In genomic region chrX:15292861-15293260, GRCh38 we compare ENCODE assay signal across 25 cellular contexts. TPM values are rescaled to one million over a fixed set of nuclear protein-coding genes. Genes with fewer than 3 reads are reported as not detected.
DNase-seq lines count a peak whose midpoint lies in the region; ATAC-seq, FAIRE-seq and TF ChIP-seq lines count a peak whose summit lies in the region.
"Had no signal": no experiment of that assay in that cellular context is flagged by ENCODE, and none has a peak within 500 bp of the region (broad histone marks: within the 10 kb centered on the region; RNA-seq: fewer than 3 reads in every experiment).

No MANE protein-coding gene starts in this region.

- H3K4ac ChIP-seq in H9 (ENCODE audit: low read depth, low read length) = no peak overlapping the region

- no peak overlapping the region for H3K14ac ChIP-seq in H9 (ENCODE audit: insufficient read depth, low read length)

- H2BK15ac ChIP-seq in H9 (ENCODE audit: low read depth, low read length) = no peak overlapping the region

- no peaks in the 10 kb centered on the region for H3K27me3 ChIP-seq in MG63
- no peaks in the 10 kb centered on the region for H3K27me3 ChIP-seq in bronchial epithelial cell (ENCODE audit: control insufficient read depth, insufficient read depth, low read length)
- H3K27me3 ChIP-seq in H9 (ENCODE audit: insufficient read depth, low read length) = no peaks in the 10 kb centered on the region
- H3K27me3 ChIP-seq: BE2C had no signal

- H3K27me3 Mint-ChIP-seq in H9 (ENCODE audit: low read depth) = no peaks in the 10 kb centered on the region
- H3K27me3 Mint-ChIP-seq: CD4-positive, CD25-positive, alpha-beta regulatory T cell had no signal

- H3K4me3 ChIP-seq in MG63 (no peak overlapping the region), bronchial epithelial cell (ENCODE audit: low read depth, low read length) (no peak overlapping the region)

- no peak overlapping the region for H4K8ac ChIP-seq in H9 (replicated peaks; ENCODE audit: insufficient read length, low read depth, low read length)

- no peak for ATAC-seq in GM18873 (IDR thresholded peaks at IDR 0.05; ENCODE audit: low FRiP score, unreplicated experiment)

- peak overlapping the region; percentile 85 for H3K27ac ChIP-seq in 22Rv1
- no peak overlapping the region for H3K27ac ChIP-seq in H9 (ENCODE audit: insufficient read length, low read depth, low read length)

- no peak overlapping the region for H3K27ac Mint-ChIP-seq in H9
- H3K27ac Mint-ChIP-seq: CD4-positive, CD25-positive, alpha-beta regulatory T cell had no signal

- no peak for TF ChIP-seq CTCF in 22Rv1 (IDR thresholded peaks at IDR 0.05)
- no peak for TF ChIP-seq CTCF in bronchial epithelial cell (IDR thresholded peaks at IDR 0.05; ENCODE audit: insufficient read depth, low read length, severe bottlenecking)
- TF ChIP-seq CTCF in H9 (conservative IDR thresholded peaks at IDR 0.05) = no peak

- H2BK5ac ChIP-seq in H9 (ENCODE audit: insufficient read length, low read length) = no peak overlapping the region

- H4K91ac ChIP-seq in H9 (ENCODE audit: insufficient read length, low read depth, low read length) = no peak overlapping the region

- H3T11ph ChIP-seq in H9 (ENCODE audit: low read length) = no peak overlapping the region

- H2AK5ac ChIP-seq in H9 (ENCODE audit: insufficient read length, low read length) = no peak overlapping the region

- no peaks in the 10 kb centered on the region for H3K36me3 Mint-ChIP-seq in H9 (ENCODE audit: insufficient read depth in 1 of 3, low read depth in 3 of 3)
- H3K36me3 Mint-ChIP-seq: CD4-positive, CD25-positive, alpha-beta regulatory T cell had no signal

- no peak overlapping the region for H3K4me3 Mint-ChIP-seq in H9
- H3K4me3 Mint-ChIP-seq: CD4-positive, CD25-positive, alpha-beta regulatory T cell had no signal

- H3K4me1 Mint-ChIP-seq in H9 = no peaks in the 10 kb centered on the region
- H3K4me1 Mint-ChIP-seq: CD4-positive, CD25-positive, alpha-beta regulatory T cell had no signal

- no peak overlapping the region for H3K56ac ChIP-seq in H9 (ENCODE audit: insufficient read length, low read depth, low read length)

- no peak overlapping the region for H4K5ac ChIP-seq in H9 (ENCODE audit: insufficient read length, low read depth, low read length)

- H3K4me2 ChIP-seq in H9 (ENCODE audit: insufficient read depth, insufficient read length, low read length) = no peak overlapping the region

- peaks cover 18 to 33% of the 10 kb centered on the region in 2 experiments for H3K9me3 Mint-ChIP-seq in H9

- no peak overlapping the region for H2BK120ac ChIP-seq in H9 (ENCODE audit: low read depth, low read length, poor library complexity, severe bottlenecking)

- H3K79me2 ChIP-seq in H9 (ENCODE audit: insufficient read depth, low read length) = no peaks in the 10 kb centered on the region

- H4K20me1 ChIP-seq in H9 (ENCODE audit: control insufficient read depth, insufficient read depth, insufficient read length) = no peaks in the 10 kb centered on the region

- DNase-seq in ELR (ENCODE audit: low read depth) = peak; percentile 15
- DNase-seq in MG63 = peak; percentile 49
- peak; percentile 8 for DNase-seq in bronchial epithelial cell (ENCODE audit: low read depth)
- DNase-seq in H9 = no peak
- no peak for DNase-seq in activated CD4-positive, alpha-beta T cell treated with anti-CD3 and anti-CD28 coated beads for 1 hour
- no peak for DNase-seq in NCI-H1694 treated with DMSO at 0.1 percent for 48 hours (lab: John Stamatoyannopoulos, UW)
- DNase-seq: BE2C; CD4-positive, CD25-positive, alpha-beta regulatory T cell; DMS79; GOT3; Karpas-422; MM.1S; NCI-H1048; NCI-H1417 treated with DMSO at 0.1 percent for 48 hours; NCI-H1930; NCI-H226; NCI-H524 treated with DMSO at 0.1 percent for 48 hours; NCI-H82; Right ventricle myocardium superior had no signal

- no peaks in the 10 kb centered on the region for H3K79me1 ChIP-seq in H9 (ENCODE audit: insufficient read depth, low read depth, low read length, poor library complexity, severe bottlenecking)

- H2AFZ ChIP-seq in H9 (ENCODE audit: low read length) = no peak overlapping the region

- H3K36me3 ChIP-seq in MG63 (no peaks in the 10 kb centered on the region), bronchial epithelial cell (ENCODE audit: control insufficient read depth, insufficient read depth, low read length) (no peaks in the 10 kb centered on the region)
- H3K36me3 ChIP-seq: BE2C had no signal

- no peak overlapping the region for H2BK20ac ChIP-seq in H9 (ENCODE audit: low read depth, low read length, poor library complexity, severe bottlenecking)

- no CpG with 5 or more reads among the region's 3 CpGs for WGBS in H9 (ENCODE audit: extremely low coverage, insufficient read length, low lambda C conversion rate)

- no peak overlapping the region for H3K9ac ChIP-seq in H9 (ENCODE audit: extremely low read depth, insufficient read length, low read length)

- no peak overlapping the region for H3K23ac ChIP-seq in H9 (ENCODE audit: insufficient read length, low read depth, low read length)

- no peaks in the 10 kb centered on the region for H3K23me2 ChIP-seq in H9 (ENCODE audit: insufficient read length, low read depth, low read length, poor library complexity, severe bottlenecking)

- no peak for FAIRE-seq in bronchial epithelial cell (lab: Jason Lieb, UNC)
- FAIRE-seq: GM12891 had no signal

- H3K4me1 ChIP-seq in H9 (ENCODE audit: insufficient read depth, low read length) = no peaks in the 10 kb centered on the region
- H3K4me1 ChIP-seq: BE2C had no signal

- no peak overlapping the region for H2BK12ac ChIP-seq in H9 (ENCODE audit: insufficient read length, low read depth, low read length)

- no peak overlapping the region for H3K18ac ChIP-seq in H9 (ENCODE audit: insufficient read length, low read depth, low read length)

- H3K9me3 ChIP-seq in MG63 (no peaks in the 10 kb centered on the region), H9 (ENCODE audit: control insufficient read depth, low read depth, low read length) (no peaks in the 10 kb centered on the region)
- H3K9me3 ChIP-seq: BE2C had no signal

RNA-seq across cellular contexts. Expression of gene ASB11, which starts 22.6 kb away (rescaled TPM):
- not detected in 2 replicates for total RNA-seq in MG63 (2014; rRNA removed; shearing (Covaris generic); ENCODE audit: low replicate concordance)
- total RNA-seq in bronchial epithelial cell (not detected in 2 replicates), H9 (2021) (not detected in 2 replicates)
- total RNA-seq: A172, G401, OCI-LY7 had no signal

RNA-seq across cellular contexts. Expression of gene ASB9, which starts 23.0 kb away (rescaled TPM):
- total RNA-seq in MG63 (2014; rRNA removed; shearing (Covaris generic); ENCODE audit: low replicate concordance) = not detected in 2 replicates
- total RNA-seq in bronchial epithelial cell (not detected in 2 replicates), H9 (2021) (0.15 TPM in 1 of 2 replicates, not detected in the other)
- total RNA-seq: CD4-positive, CD25-positive, alpha-beta regulatory T cell; G401; OCI-LY7 had no signal

RNA-seq across cellular contexts. Expression of gene PIGA, which starts 42.5 kb away (rescaled TPM):
- total RNA-seq in MG63 (2014; rRNA removed; shearing (Covaris generic); ENCODE audit: low replicate concordance) = 3.9 and 6.9 TPM in 2 replicates
- total RNA-seq in bronchial epithelial cell (45.0 and 67.0 TPM in 2 replicates), H9 (2021) (13.5 and 13.9 TPM in 2 replicates)

Comparison
In these comparisons a context has a peak if more than half of its experiments do, and no peak if none do; other contexts are left out.
1. DNase-seq: peak in ELR (single experiment), MG63 (single experiment) and bronchial epithelial cell (single experiment); none in H9 (single experiment), activated CD4-positive, alpha-beta T cell treated with anti-CD3 and anti-CD28 coated beads for 1 hour (single experiment) and NCI-H1694 treated with DMSO at 0.1 percent for 48 hours (single experiment).